1 cellular context compared by ENCODE assay signal in the genomic region with DNA sequence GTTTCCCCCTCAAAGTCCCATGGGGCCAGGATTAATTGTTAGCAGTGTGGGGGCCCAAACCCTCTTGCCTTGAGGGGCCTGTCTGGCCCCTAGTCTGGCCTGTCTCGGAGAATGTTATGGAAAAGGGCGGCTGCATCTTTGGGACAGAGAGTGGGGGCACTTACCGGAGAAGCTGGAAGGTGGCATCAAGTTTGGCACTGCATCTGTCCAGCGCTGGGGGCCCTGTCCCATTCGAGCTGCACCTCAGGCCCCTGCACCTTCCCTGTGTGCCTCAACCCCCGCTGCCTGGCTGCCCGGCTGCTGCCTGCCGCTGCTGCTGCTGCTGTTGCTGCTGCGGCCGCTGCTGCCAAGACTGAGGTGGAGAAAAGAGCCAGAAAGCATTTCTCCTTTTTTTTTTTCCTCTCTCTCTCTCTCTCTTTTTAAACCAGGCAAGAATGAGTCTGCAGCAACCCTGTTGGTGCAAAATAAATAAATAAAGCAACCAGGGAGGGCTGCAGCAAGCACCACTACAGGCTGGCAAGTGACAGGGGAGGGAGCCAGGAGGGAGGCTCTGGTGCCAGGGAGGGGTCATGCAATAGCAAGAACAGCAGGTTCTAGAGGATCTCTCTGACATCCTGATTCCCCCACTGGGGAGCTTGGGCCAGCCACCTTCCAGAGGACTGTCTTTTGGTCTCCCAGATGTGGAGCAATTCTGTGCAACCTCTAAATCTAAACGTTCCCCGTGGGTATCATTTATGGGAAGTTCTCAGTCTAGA.
TF ChIP-seq lines count a peak whose summit lies in the region.

A gene with protein sequence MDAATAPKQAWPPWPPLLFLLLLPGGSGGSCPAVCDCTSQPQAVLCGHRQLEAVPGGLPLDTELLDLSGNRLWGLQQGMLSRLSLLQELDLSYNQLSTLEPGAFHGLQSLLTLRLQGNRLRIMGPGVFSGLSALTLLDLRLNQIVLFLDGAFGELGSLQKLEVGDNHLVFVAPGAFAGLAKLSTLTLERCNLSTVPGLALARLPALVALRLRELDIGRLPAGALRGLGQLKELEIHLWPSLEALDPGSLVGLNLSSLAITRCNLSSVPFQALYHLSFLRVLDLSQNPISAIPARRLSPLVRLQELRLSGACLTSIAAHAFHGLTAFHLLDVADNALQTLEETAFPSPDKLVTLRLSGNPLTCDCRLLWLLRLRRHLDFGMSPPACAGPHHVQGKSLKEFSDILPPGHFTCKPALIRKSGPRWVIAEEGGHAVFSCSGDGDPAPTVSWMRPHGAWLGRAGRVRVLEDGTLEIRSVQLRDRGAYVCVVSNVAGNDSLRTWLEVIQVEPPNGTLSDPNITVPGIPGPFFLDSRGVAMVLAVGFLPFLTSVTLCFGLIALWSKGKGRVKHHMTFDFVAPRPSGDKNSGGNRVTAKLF (minus strand): TSS at position 354 of the 755 bp plus-strand sequence. CDS start 2,715 bp downstream, outside the sequence.

TF ChIP-seq in HepG2, 621 proteins besides CTCF, POLR2A, EP300 and RAD21:
- TF ChIP-seq ZNF296 (CRISPR knock-in tag; conservative IDR thresholded peaks at IDR 0.05) = no peak
- no peak for TF ChIP-seq ZNF577 (CRISPR knock-in tag; IDR thresholded peaks at IDR 0.05; ENCODE audit: borderline replicate concordance, low read depth)
- TF ChIP-seq RBFOX2 (IDR thresholded peaks at IDR 0.05; ENCODE audit: low read depth, low read length) = no peak
- no peak for TF ChIP-seq TMF1 (CRISPR knock-in tag; IDR thresholded peaks at IDR 0.05; ENCODE audit: low read depth)
- no peak for TF ChIP-seq KLF9 (CRISPR knock-in tag; IDR thresholded peaks at IDR 0.05; ENCODE audit: low read depth)
- TF ChIP-seq GATAD1 (CRISPR knock-in tag; IDR thresholded peaks at IDR 0.05) = no peak
- no peak for TF ChIP-seq NCOA1 (CRISPR knock-in tag; IDR thresholded peaks at IDR 0.05)
- TF ChIP-seq, protein P1, sequence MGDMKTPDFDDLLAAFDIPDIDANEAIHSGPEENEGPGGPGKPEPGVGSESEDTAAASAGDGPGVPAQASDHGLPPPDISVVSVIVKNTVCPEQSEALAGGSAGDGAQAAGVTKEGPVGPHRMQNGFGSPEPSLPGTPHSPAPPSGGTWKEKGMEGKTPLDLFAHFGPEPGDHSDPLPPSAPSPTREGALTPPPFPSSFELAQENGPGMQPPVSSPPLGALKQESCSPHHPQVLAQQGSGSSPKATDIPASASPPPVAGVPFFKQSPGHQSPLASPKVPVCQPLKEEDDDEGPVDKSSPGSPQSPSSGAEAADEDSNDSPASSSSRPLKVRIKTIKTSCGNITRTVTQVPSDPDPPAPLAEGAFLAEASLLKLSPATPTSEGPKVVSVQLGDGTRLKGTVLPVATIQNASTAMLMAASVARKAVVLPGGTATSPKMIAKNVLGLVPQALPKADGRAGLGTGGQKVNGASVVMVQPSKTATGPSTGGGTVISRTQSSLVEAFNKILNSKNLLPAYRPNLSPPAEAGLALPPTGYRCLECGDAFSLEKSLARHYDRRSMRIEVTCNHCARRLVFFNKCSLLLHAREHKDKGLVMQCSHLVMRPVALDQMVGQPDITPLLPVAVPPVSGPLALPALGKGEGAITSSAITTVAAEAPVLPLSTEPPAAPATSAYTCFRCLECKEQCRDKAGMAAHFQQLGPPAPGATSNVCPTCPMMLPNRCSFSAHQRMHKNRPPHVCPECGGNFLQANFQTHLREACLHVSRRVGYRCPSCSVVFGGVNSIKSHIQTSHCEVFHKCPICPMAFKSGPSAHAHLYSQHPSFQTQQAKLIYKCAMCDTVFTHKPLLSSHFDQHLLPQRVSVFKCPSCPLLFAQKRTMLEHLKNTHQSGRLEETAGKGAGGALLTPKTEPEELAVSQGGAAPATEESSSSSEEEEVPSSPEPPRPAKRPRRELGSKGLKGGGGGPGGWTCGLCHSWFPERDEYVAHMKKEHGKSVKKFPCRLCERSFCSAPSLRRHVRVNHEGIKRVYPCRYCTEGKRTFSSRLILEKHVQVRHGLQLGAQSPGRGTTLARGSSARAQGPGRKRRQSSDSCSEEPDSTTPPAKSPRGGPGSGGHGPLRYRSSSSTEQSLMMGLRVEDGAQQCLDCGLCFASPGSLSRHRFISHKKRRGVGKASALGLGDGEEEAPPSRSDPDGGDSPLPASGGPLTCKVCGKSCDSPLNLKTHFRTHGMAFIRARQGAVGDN (CRISPR knock-in tag; IDR thresholded peaks at IDR 0.05) = no peak
- no peak for TF ChIP-seq HNRNPK (IDR thresholded peaks at IDR 0.05; ENCODE audit: low read depth, low read length, poor library complexity, severe bottlenecking)
- TF ChIP-seq EZH2 (conservative IDR thresholded peaks at IDR 0.05; ENCODE audit: low read depth, low read length) = no peak
- TF ChIP-seq, protein P2, sequence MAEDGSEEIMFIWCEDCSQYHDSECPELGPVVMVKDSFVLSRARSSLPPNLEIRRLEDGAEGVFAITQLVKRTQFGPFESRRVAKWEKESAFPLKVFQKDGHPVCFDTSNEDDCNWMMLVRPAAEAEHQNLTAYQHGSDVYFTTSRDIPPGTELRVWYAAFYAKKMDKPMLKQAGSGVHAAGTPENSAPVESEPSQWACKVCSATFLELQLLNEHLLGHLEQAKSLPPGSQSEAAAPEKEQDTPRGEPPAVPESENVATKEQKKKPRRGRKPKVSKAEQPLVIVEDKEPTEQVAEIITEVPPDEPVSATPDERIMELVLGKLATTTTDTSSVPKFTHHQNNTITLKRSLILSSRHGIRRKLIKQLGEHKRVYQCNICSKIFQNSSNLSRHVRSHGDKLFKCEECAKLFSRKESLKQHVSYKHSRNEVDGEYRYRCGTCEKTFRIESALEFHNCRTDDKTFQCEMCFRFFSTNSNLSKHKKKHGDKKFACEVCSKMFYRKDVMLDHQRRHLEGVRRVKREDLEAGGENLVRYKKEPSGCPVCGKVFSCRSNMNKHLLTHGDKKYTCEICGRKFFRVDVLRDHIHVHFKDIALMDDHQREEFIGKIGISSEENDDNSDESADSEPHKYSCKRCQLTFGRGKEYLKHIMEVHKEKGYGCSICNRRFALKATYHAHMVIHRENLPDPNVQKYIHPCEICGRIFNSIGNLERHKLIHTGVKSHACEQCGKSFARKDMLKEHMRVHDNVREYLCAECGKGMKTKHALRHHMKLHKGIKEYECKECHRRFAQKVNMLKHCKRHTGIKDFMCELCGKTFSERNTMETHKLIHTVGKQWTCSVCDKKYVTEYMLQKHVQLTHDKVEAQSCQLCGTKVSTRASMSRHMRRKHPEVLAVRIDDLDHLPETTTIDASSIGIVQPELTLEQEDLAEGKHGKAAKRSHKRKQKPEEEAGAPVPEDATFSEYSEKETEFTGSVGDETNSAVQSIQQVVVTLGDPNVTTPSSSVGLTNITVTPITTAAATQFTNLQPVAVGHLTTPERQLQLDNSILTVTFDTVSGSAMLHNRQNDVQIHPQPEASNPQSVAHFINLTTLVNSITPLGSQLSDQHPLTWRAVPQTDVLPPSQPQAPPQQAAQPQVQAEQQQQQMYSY (CRISPR knock-in tag; IDR thresholded peaks at IDR 0.05) = no peak
- TF ChIP-seq ZNF143 (CRISPR knock-in tag; IDR thresholded peaks at IDR 0.05) = no peak
- TF ChIP-seq SP5 (CRISPR knock-in tag; IDR thresholded peaks at IDR 0.05; ENCODE audit: borderline replicate concordance, low read depth) = no peak
- TF ChIP-seq, protein P3, sequence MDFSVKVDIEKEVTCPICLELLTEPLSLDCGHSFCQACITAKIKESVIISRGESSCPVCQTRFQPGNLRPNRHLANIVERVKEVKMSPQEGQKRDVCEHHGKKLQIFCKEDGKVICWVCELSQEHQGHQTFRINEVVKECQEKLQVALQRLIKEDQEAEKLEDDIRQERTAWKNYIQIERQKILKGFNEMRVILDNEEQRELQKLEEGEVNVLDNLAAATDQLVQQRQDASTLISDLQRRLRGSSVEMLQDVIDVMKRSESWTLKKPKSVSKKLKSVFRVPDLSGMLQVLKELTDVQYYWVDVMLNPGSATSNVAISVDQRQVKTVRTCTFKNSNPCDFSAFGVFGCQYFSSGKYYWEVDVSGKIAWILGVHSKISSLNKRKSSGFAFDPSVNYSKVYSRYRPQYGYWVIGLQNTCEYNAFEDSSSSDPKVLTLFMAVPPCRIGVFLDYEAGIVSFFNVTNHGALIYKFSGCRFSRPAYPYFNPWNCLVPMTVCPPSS (IDR thresholded peaks at IDR 0.05) = no peak
- no peak for TF ChIP-seq ZNF616 (CRISPR knock-in tag; IDR thresholded peaks at IDR 0.05; ENCODE audit: low read depth)
- no peak for TF ChIP-seq ATRX (CRISPR knock-in tag; IDR thresholded peaks at IDR 0.05; ENCODE audit: borderline replicate concordance)
- TF ChIP-seq ZNF557 (CRISPR knock-in tag; IDR thresholded peaks at IDR 0.05) = no peak
- no peak for TF ChIP-seq NFKB2 (CRISPR knock-in tag; IDR thresholded peaks at IDR 0.05; ENCODE audit: borderline replicate concordance)
- TF ChIP-seq IRX3 (CRISPR knock-in tag; IDR thresholded peaks at IDR 0.05; ENCODE audit: borderline replicate concordance, low read depth) = no peak
